8 cellular contexts compared by ENCODE assay signal in genomic region chr1:236065509-236066005, GRCh38. TPM values are rescaled to one million over a fixed set of nuclear protein-coding genes. Genes with fewer than 3 reads are reported as not detected.
DNase-seq lines count a peak whose midpoint lies in the region; ATAC-seq and TF ChIP-seq lines count a peak whose summit lies in the region.

No MANE protein-coding gene starts in this region.

- no peak for TF ChIP-seq POLR2A in upper lobe of left lung (IDR thresholded peaks at IDR 0.05)

- H3K9me3 Mint-ChIP-seq in activated T-cell treated with anti-CD3 and anti-CD28 coated beads, Interleukin-2, amount 50 U/mL, for 72 hours, result no peaks in the 10 kb centered on the region
- H3K9me3 Mint-ChIP-seq in memory B cell, result peaks cover 4% of the 10 kb centered on the region

- TF ChIP-seq EP300 in upper lobe of left lung (IDR thresholded peaks at IDR 0.05), result no peak

- H3K27ac Mint-ChIP-seq in activated T-cell treated with anti-CD3 and anti-CD28 coated beads, Interleukin-2, amount 50 U/mL, for 72 hours, result no peak overlapping the region
- H3K27ac Mint-ChIP-seq in memory B cell, result peak overlapping the region; percentile 38

- H3K27me3 ChIP-seq in dorsolateral prefrontal cortex, result peaks cover 0 to 61% (median 28%) of the 10 kb centered on the region in 45 donors
- peaks cover 0 to 20% (median 9%) of the 10 kb centered on the region in 4 donors for H3K27me3 ChIP-seq in upper lobe of left lung

- no peak for DNase-seq in activated T-cell treated with anti-CD3 and anti-CD28 coated beads, Interleukin-2, amount 50 U/mL, for 72 hours
- no peak for DNase-seq in activated T-cell treated with anti-CD3 and anti-CD28 coated beads for 4 hours
- DNase-seq in dorsolateral prefrontal cortex, result no peak
- DNase-seq in memory B cell (ENCODE audit: low spot score in 2 of 2), result no peak
- DNase-seq in upper lobe of left lung, result no peak
- DNase-seq in NCI-H2081 treated with DMSO at 0.1 percent for 48 hours (lab: John Stamatoyannopoulos, UW), result no peak
- no peak for DNase-seq in stimulated activated CD4-positive, alpha-beta T cell treated with anti-CD3 and anti-CD28 coated beads, Interleukin-4, amount 100 ng/mL, for 4 hours

- no peaks in the 10 kb centered on the region for H3K36me3 ChIP-seq in upper lobe of left lung

- peaks cover 25% of the 10 kb centered on the region for H3K4me1 Mint-ChIP-seq in activated T-cell treated with anti-CD3 and anti-CD28 coated beads, Interleukin-2, amount 50 U/mL, for 72 hours (ENCODE audit: low read depth)
- H3K4me1 Mint-ChIP-seq in memory B cell, result peaks cover 11% of the 10 kb centered on the region

- peaks cover 6 to 28% (median 20%) of the 10 kb centered on the region in 4 donors for H3K4me1 ChIP-seq in upper lobe of left lung

- H3K36me3 Mint-ChIP-seq in activated T-cell treated with anti-CD3 and anti-CD28 coated beads, Interleukin-2, amount 50 U/mL, for 72 hours (ENCODE audit: insufficient read depth in 2 of 2), result peaks cover 1 to 2% of the 10 kb centered on the region in 2 donors
- H3K36me3 Mint-ChIP-seq in memory B cell, result peaks cover 3% of the 10 kb centered on the region

- H3K4me3 ChIP-seq in dorsolateral prefrontal cortex (peak overlapping the region; percentile 38 to 80 (median 63)), upper lobe of left lung (peak overlapping the region; percentile 55 to 75 (median 74))

- peaks cover 0 to under 1% (median 0%) of the 10 kb centered on the region in 4 donors for H3K9me3 ChIP-seq in upper lobe of left lung

- intact Hi-C loops in dorsolateral prefrontal cortex (cut with DNase I), result no loop called here

- H3K27ac ChIP-seq in dorsolateral prefrontal cortex, result peak overlapping the region in 41 of 59 donors; percentile 6 to 91 (median 64)
- peak overlapping the region; percentile 87 to 94 (median 92) for H3K27ac ChIP-seq in upper lobe of left lung

- WGBS in upper lobe of left lung, 2 donors, result 37 to 45% methylated on average over 10 to 17 of the region's 17 CpGs

- no peak for ATAC-seq in activated T-cell treated with anti-CD3 and anti-CD28 coated beads, Interleukin-2, amount 50 U/mL, for 72 hours (replicated peaks in 1 of 2)
- ATAC-seq in memory B cell (ENCODE audit: low read depth), result no peak
- ATAC-seq in upper lobe of left lung (ENCODE audit: low FRiP score in 2 of 2), result peak in 1 of 2 donors; percentile 15
- ATAC-seq in HG03175 (IDR thresholded peaks at IDR 0.05; ENCODE audit: unreplicated experiment), result no peak

- TF ChIP-seq CTCF in dorsolateral prefrontal cortex (IDR thresholded peaks at IDR 0.05 in 54 of 56, conservative IDR thresholded peaks at IDR 0.05 in 2 of 56; ENCODE audit: low read depth in 1 of 56, partially characterized antibody in 56 of 56), result no peak
- TF ChIP-seq CTCF in upper lobe of left lung (IDR thresholded peaks at IDR 0.05), result no peak

- peak overlapping the region; percentile 57 to 67 for H3K4me3 Mint-ChIP-seq in activated T-cell treated with anti-CD3 and anti-CD28 coated beads, Interleukin-2, amount 50 U/mL, for 72 hours
- peak overlapping the region; percentile 21 for H3K4me3 Mint-ChIP-seq in memory B cell

- H3K27me3 Mint-ChIP-seq in activated T-cell treated with anti-CD3 and anti-CD28 coated beads, Interleukin-2, amount 50 U/mL, for 72 hours (ENCODE audit: low read depth), result peaks cover 57% of the 10 kb centered on the region
- peaks cover 12% of the 10 kb centered on the region for H3K27me3 Mint-ChIP-seq in memory B cell

RNA-seq across cellular contexts. Expression of gene NID1, which starts 0.7 kb away (rescaled TPM):
- under 1 TPM; 0.12 to 0.29 TPM for total RNA-seq in activated T-cell treated with anti-CD3 and anti-CD28 coated beads, Interleukin-2, amount 50 U/mL, for 72 hours
- total RNA-seq in dorsolateral prefrontal cortex, result 10 to 100 TPM in 19 of 120 experiments, 1 to 10 TPM in 101; 2.7 to 23.3 (median 5.6) TPM
- total RNA-seq in upper lobe of left lung, result 10 to 100 TPM; 26.8 to 81.1 (median 46.1) TPM
